ENCODE assay signal across 10 cellular contexts in genomic region chrX:130351567-130351966, GRCh38. TPM values are rescaled to one million over a fixed set of nuclear protein-coding genes. Genes with fewer than 3 reads are reported as not detected.
"Had no signal": no experiment of that assay in that cellular context is flagged by ENCODE, and none has a peak within 500 bp of the region (broad histone marks: within the 10 kb centered on the region; RNA-seq: fewer than 3 reads in every experiment).

No MANE protein-coding gene starts in this region.

- H3K4me1 ChIP-seq: HAP-1 had no signal

- H3K9me3 ChIP-seq: HAP-1 had no signal

- H3K4me1 Mint-ChIP-seq: GM23338 had no signal

- ATAC-seq: GM23338, HCT116, K562 had no signal

- H3K4me3 ChIP-seq: GM23338, HAP-1, K562 had no signal

- H3K9me3 Mint-ChIP-seq: GM23338, HFFc6 had no signal

- H3K36me3 ChIP-seq: HAP-1 had no signal

- H3K27ac Mint-ChIP-seq: GM23338, HFFc6 had no signal

- H3K4me2 ChIP-seq: GM23338 had no signal

- FAIRE-seq: HTR-8/SVneo, K562 had no signal

- DNase-seq: H7, HFFc6, IMR-90 had no signal

- H2AFZ ChIP-seq: GM23338 had no signal

- H3K4me3 Mint-ChIP-seq: GM23338, HFFc6 had no signal

RNA-seq across cellular contexts. Expression of gene GPR119, which starts 33.9 kb away (rescaled TPM):
- total RNA-seq: GM23338, H4, H7, HFFc6, HT-29, IMR-90, K562 had no signal
- polyA plus RNA-seq: GM23338, IMR-90, K562 had no signal
